25 cellular contexts compared by ENCODE assay signal in genomic region chr21:44987886-44988606, GRCh38. TPM values are rescaled to one million over a fixed set of nuclear protein-coding genes. Genes with fewer than 3 reads are reported as not detected.
A peak's percentile ranks its signal among the peaks of the same experiment; 100 is the strongest.
DNase-seq lines count a peak whose midpoint lies in the region; ATAC-seq and TF ChIP-seq lines count a peak whose summit lies in the region.
"Had no signal": no experiment of that assay in that cellular context is flagged by ENCODE, and none has a peak within 500 bp of the region (broad histone marks: within the 10 kb centered on the region; RNA-seq: fewer than 3 reads in every experiment).

No MANE protein-coding gene starts in this region.

- H3K27me3 ChIP-seq in heart left ventricle = no peaks in the 10 kb centered on the region
- peaks cover 0 to 18% (median 0%) of the 10 kb centered on the region in 3 experiments for H3K27me3 ChIP-seq in neuronal stem cell (ENCODE audit: control insufficient read depth in 3 of 3, insufficient read depth in 3 of 3, low read depth in 1 of 3, low read length in 3 of 3)

- H3K18ac ChIP-seq in neuronal stem cell (ENCODE audit: low read length) = peak overlapping the region; percentile 83

- H3K27ac Mint-ChIP-seq in natural killer cell treated with Interleukin-12 subunit alpha and Interleukin-12 subunit beta and Interleukin-15 and Interleukin-18, amount 100 ng/mL, for 72 hours = no peak overlapping the region
- no peak overlapping the region for H3K27ac Mint-ChIP-seq in natural killer cell
- H3K27ac Mint-ChIP-seq in stimulated activated naive B cell treated with anti-CD40 and anti-IgM and Interleukin-4, amounts not matched to agents 10 μg/mL and 1 μg/mL and 100 μg/mL, for 72 hours = no peak overlapping the region
- H3K27ac Mint-ChIP-seq: activated naive CD4-positive, alpha-beta T cell treated with anti-CD3 and anti-CD28 coated beads, Interleukin-2, amount 50 U/mL, for 72 hours; CD14-positive monocyte; mesothelial cell of epicardium; naive thymus-derived CD4-positive, alpha-beta T cell; type B pancreatic cell had no signal

- no peak overlapping the region for H2AFZ ChIP-seq in neuronal stem cell (ENCODE audit: low read length)

- TF ChIP-seq CTCF in natural killer cell (IDR thresholded peaks at IDR 0.05) = no peak
- TF ChIP-seq CTCF in heart left ventricle (IDR thresholded peaks at IDR 0.05) = no peak

- no peaks in the 10 kb centered on the region for H3K9me3 Mint-ChIP-seq in natural killer cell treated with Interleukin-12 subunit alpha and Interleukin-12 subunit beta and Interleukin-15 and Interleukin-18, amount 100 ng/mL, for 72 hours
- H3K9me3 Mint-ChIP-seq in natural killer cell = no peaks in the 10 kb centered on the region
- H3K9me3 Mint-ChIP-seq in stimulated activated naive B cell treated with anti-CD40 and anti-IgM and Interleukin-4, amounts not matched to agents 10 μg/mL and 1 μg/mL and 100 μg/mL, for 72 hours = no peaks in the 10 kb centered on the region
- H3K9me3 Mint-ChIP-seq: activated naive CD4-positive, alpha-beta T cell treated with anti-CD3 and anti-CD28 coated beads, Interleukin-2, amount 50 U/mL, for 72 hours; CD14-positive monocyte; mesothelial cell of epicardium; naive thymus-derived CD4-positive, alpha-beta T cell; type B pancreatic cell had no signal

- DNase-seq in natural killer cell treated with Interleukin-12 subunit alpha and Interleukin-12 subunit beta and Interleukin-15 and Interleukin-18, amount 100 ng/mL, for 72 hours (ENCODE audit: low spot score) = peak; percentile 45
- DNase-seq in natural killer cell (no peak), heart left ventricle (peak in 3 of 5 donors; percentile 16 to 58 (median 25)), neuronal stem cell (ENCODE audit: low spot score) (no peak), NCI-H128 (lab: John Stamatoyannopoulos, UW; ENCODE audit: unreplicated experiment) (no peak), UCSD-AML1 (lab: John Stamatoyannopoulos, UW; ENCODE audit: unreplicated experiment) (no peak)
- DNase-seq in stimulated activated naive B cell treated with anti-CD40 and anti-IgM and Interleukin-4, amounts not matched to agents 10 μg/mL and 1 μg/mL and 100 μg/mL, for 72 hours = no peak
- DNase-seq: activated CD4-positive, alpha-beta T cell treated with anti-CD3 and anti-CD28 coated beads, Interleukin-2, amount 50 U/mL, for 1 hour; DMS79 treated with DMSO at 0.1 percent for 48 hours; effector memory CD4-positive, alpha-beta T cell; Kasumi-1; MV-4-11; naive thymus-derived CD4-positive, alpha-beta T cell; NCI-H1694; NCI-H446 treated with DMSO at 0.1 percent for 48 hours; OCI-M1; retina had no signal

- no peak overlapping the region for H3K4me3 Mint-ChIP-seq in natural killer cell treated with Interleukin-12 subunit alpha and Interleukin-12 subunit beta and Interleukin-15 and Interleukin-18, amount 100 ng/mL, for 72 hours
- H3K4me3 Mint-ChIP-seq in natural killer cell = no peak overlapping the region
- no peak overlapping the region for H3K4me3 Mint-ChIP-seq in stimulated activated naive B cell treated with anti-CD40 and anti-IgM and Interleukin-4, amounts not matched to agents 10 μg/mL and 1 μg/mL and 100 μg/mL, for 72 hours
- H3K4me3 Mint-ChIP-seq: CD14-positive monocyte; mesothelial cell of epicardium; naive thymus-derived CD4-positive, alpha-beta T cell; type B pancreatic cell had no signal

- H3K4me1 Mint-ChIP-seq in natural killer cell treated with Interleukin-12 subunit alpha and Interleukin-12 subunit beta and Interleukin-15 and Interleukin-18, amount 100 ng/mL, for 72 hours (ENCODE audit: low read depth in 2 of 2) = no peaks in the 10 kb centered on the region
- no peaks in the 10 kb centered on the region for H3K4me1 Mint-ChIP-seq in natural killer cell
- peaks cover 12 to 14% of the 10 kb centered on the region in 2 donors for H3K4me1 Mint-ChIP-seq in stimulated activated naive B cell treated with anti-CD40 and anti-IgM and Interleukin-4, amounts not matched to agents 10 μg/mL and 1 μg/mL and 100 μg/mL, for 72 hours
- H3K4me1 Mint-ChIP-seq: CD14-positive monocyte; naive thymus-derived CD4-positive, alpha-beta T cell had no signal

- no peaks in the 10 kb centered on the region for H3K79me1 ChIP-seq in neuronal stem cell (ENCODE audit: low read depth, low read length)

- H4K91ac ChIP-seq in neuronal stem cell (ENCODE audit: low read depth, low read length, poor library complexity) = no peak overlapping the region

- ATAC-seq in natural killer cell treated with Interleukin-12 subunit alpha and Interleukin-12 subunit beta and Interleukin-15 and Interleukin-18, amount 100 ng/mL, for 72 hours = no peak
- ATAC-seq in natural killer cell (no peak), heart left ventricle (no peak), HG02973 (IDR thresholded peaks at IDR 0.05; ENCODE audit: unreplicated experiment) (no peak)
- no peak for ATAC-seq in stimulated activated naive B cell treated with anti-CD40 and anti-IgM and Interleukin-4, amounts not matched to agents 10 μg/mL and 1 μg/mL and 100 μg/mL, for 72 hours (replicated peaks)
- ATAC-seq: activated naive CD4-positive, alpha-beta T cell treated with anti-CD3 and anti-CD28 coated beads, Interleukin-2, amount 50 U/mL, for 72 hours; HCT116; left lobe of liver; naive thymus-derived CD4-positive, alpha-beta T cell had no signal

- H3K9me3 ChIP-seq in heart left ventricle (no peaks in the 10 kb centered on the region), neuronal stem cell (replicated peaks in 1 of 2; ENCODE audit: control insufficient read depth in 2 of 2, insufficient read depth in 1 of 2, low read depth in 1 of 2, low read length in 2 of 2) (no peaks in the 10 kb centered on the region)

- H3K36me3 ChIP-seq in heart left ventricle = no peaks in the 10 kb centered on the region
- H3K36me3 ChIP-seq in neuronal stem cell (replicated peaks in 1 of 2; ENCODE audit: control insufficient read depth in 2 of 2, insufficient read depth in 2 of 2, low read length in 2 of 2) = no peaks in the 10 kb centered on the region

- no peak overlapping the region for H2BK15ac ChIP-seq in neuronal stem cell (ENCODE audit: low read length)

- no peak overlapping the region for H3K4me2 ChIP-seq in neuronal stem cell (ENCODE audit: insufficient read depth, low read length, poor library complexity, severe bottlenecking)

- H3K4ac ChIP-seq in neuronal stem cell (ENCODE audit: low read length) = no peak overlapping the region

- no peak overlapping the region for H2BK120ac ChIP-seq in neuronal stem cell (ENCODE audit: low read depth, low read length)

- H3K27me3 Mint-ChIP-seq in natural killer cell treated with Interleukin-12 subunit alpha and Interleukin-12 subunit beta and Interleukin-15 and Interleukin-18, amount 100 ng/mL, for 72 hours = no peaks in the 10 kb centered on the region
- H3K27me3 Mint-ChIP-seq in natural killer cell (ENCODE audit: low read depth in 2 of 2) = no peaks in the 10 kb centered on the region
- H3K27me3 Mint-ChIP-seq in stimulated activated naive B cell treated with anti-CD40 and anti-IgM and Interleukin-4, amounts not matched to agents 10 μg/mL and 1 μg/mL and 100 μg/mL, for 72 hours = peaks cover 7 to 14% of the 10 kb centered on the region in 2 donors
- H3K27me3 Mint-ChIP-seq: naive thymus-derived CD4-positive, alpha-beta T cell had no signal

- peak overlapping the region; percentile 44 for H3K23ac ChIP-seq in neuronal stem cell (ENCODE audit: low read depth, low read length, poor library complexity)

- H2BK5ac ChIP-seq in neuronal stem cell (ENCODE audit: low read length) = peak overlapping the region; percentile 93

- H4K8ac ChIP-seq in neuronal stem cell (ENCODE audit: low read depth, low read length) = no peak overlapping the region

- H3K36me3 Mint-ChIP-seq in natural killer cell treated with Interleukin-12 subunit alpha and Interleukin-12 subunit beta and Interleukin-15 and Interleukin-18, amount 100 ng/mL, for 72 hours = no peaks in the 10 kb centered on the region
- no peaks in the 10 kb centered on the region for H3K36me3 Mint-ChIP-seq in natural killer cell
- H3K36me3 Mint-ChIP-seq in stimulated activated naive B cell treated with anti-CD40 and anti-IgM and Interleukin-4, amounts not matched to agents 10 μg/mL and 1 μg/mL and 100 μg/mL, for 72 hours = no peaks in the 10 kb centered on the region
- H3K36me3 Mint-ChIP-seq: activated naive CD4-positive, alpha-beta T cell treated with anti-CD3 and anti-CD28 coated beads, Interleukin-2, amount 50 U/mL, for 72 hours; CD14-positive monocyte; mesothelial cell of epicardium; naive thymus-derived CD4-positive, alpha-beta T cell; type B pancreatic cell had no signal

- 73 to 83% (median 76%) methylated on average over 35 to 37 of the region's 37 CpGs for WGBS in heart left ventricle, 4 donors
- no CpG with 5 or more reads among the region's 37 CpGs for WGBS in neuronal stem cell (ENCODE audit: extremely low coverage in 2 of 2, insufficient read length in 2 of 2, insufficient replicate concordance in 1 of 2), 2 donors

- TF ChIP-seq POLR2A in heart left ventricle (IDR thresholded peaks at IDR 0.05) = no peak

- no peak overlapping the region for H2BK12ac ChIP-seq in neuronal stem cell (ENCODE audit: low read length)

- H2AK5ac ChIP-seq in neuronal stem cell (ENCODE audit: low read depth, low read length) = peak overlapping the region; percentile 88

- H3K9ac ChIP-seq in neuronal stem cell (ENCODE audit: low read depth, low read length, poor library complexity) = no peak overlapping the region

- H3K27ac ChIP-seq in heart left ventricle (no peak overlapping the region), neuronal stem cell (replicated peaks; ENCODE audit: low read length) (no peak overlapping the region)

- H3K14ac ChIP-seq in neuronal stem cell (ENCODE audit: low read length) = no peak overlapping the region

- H3K4me3 ChIP-seq in heart left ventricle = no peak overlapping the region
- no peak overlapping the region for H3K4me3 ChIP-seq in neuronal stem cell (ENCODE audit: low read length in 2 of 2)
- H3K4me3 ChIP-seq: coronary artery had no signal

- H3K4me1 ChIP-seq in heart left ventricle (peaks cover 0 to 37% (median 16%) of the 10 kb centered on the region in 12 donors), neuronal stem cell (ENCODE audit: control insufficient read depth in 2 of 2, insufficient read depth in 1 of 2, low read depth in 1 of 2, low read length in 2 of 2) (peaks cover 7 to 22% of the 10 kb centered on the region in 2 donors)

- intact Hi-C loops in natural killer cell (cut with micrococcal nuclease) = no loop called here
- intact Hi-C loops in heart left ventricle (cut with DNase I) = no loop called here

RNA-seq across cellular contexts. Expression of gene SLX9, which starts 48.2 kb away (rescaled TPM):
- total RNA-seq in natural killer cell treated with Interleukin-12 subunit alpha and Interleukin-12 subunit beta and Interleukin-15 and Interleukin-18, amount 100 ng/mL, for 72 hours = 10 to 100 TPM; 43.5 to 83.6 TPM
- total RNA-seq in natural killer cell = 10 to 100 TPM; 12.8 to 22.9 (median 20.0) TPM
- 10 to 100 TPM; 38.5 to 53.1 (median 47.1) TPM for total RNA-seq in heart left ventricle
- 10 to 100 TPM; 63.8 to 77.8 TPM for polyA plus RNA-seq in heart left ventricle
- polyA plus RNA-seq in neuronal stem cell (2013, experiment 1 of 2) = 17.0 TPM
- polyA plus RNA-seq in neuronal stem cell (2013, experiment 2 of 2) = 16.6 TPM

Comparison
In these comparisons a context has a peak if more than half of its experiments do, and no peak if none do; other contexts are left out.
1. DNase-seq: peak in natural killer cell treated with Interleukin-12 subunit alpha and Interleukin-12 subunit beta and Interleukin-15 and Interleukin-18, amount 100 ng/mL, for 72 hours (single experiment) and heart left ventricle (3 of 5); none in natural killer cell (single experiment), neuronal stem cell (single experiment), stimulated activated naive B cell treated with anti-CD40 and anti-IgM and Interleukin-4, amounts not matched to agents 10 μg/mL and 1 μg/mL and 100 μg/mL, for 72 hours (single experiment), NCI-H128 (single experiment) and UCSD-AML1 (single experiment).